1 cellular context compared by ENCODE assay signal in the genomic region with DNA sequence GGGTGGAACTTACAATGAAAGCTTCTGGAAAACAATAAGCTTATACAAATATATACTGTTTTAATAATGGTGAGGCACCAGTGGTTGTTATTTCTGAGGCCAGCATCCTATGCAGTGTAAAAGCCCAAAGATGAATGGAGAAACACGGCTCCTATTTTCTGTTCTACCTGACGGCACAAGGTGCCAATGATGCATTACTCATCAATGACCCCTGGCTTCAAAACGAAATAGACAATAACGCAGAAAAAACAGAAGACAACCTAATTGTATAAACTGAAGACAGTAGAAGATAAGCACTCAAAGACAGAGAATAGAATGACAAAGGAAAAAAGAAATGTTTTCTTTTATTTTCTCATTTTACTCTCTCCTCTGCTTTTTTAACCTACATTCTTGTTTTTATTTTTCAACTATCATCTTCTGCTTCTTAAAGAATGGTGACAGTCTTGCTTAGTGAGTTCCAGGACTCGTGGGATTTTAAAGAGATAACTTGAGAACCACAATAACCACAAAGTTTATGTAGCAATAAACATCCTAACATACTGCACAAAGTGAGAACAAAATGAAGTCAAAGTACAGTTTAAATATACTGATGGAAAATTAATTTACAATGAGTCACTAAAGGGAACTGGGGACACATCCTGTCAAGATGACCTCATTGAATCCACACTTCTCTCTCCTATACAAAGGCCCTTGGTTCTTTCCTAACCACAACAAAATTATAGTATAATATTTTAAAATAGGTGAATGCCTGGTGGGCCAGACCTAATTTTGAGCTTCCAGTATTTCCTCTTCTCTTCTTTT.
TF ChIP-seq lines count a peak whose summit lies in the region.

No MANE protein-coding gene starts in this region.

TF ChIP-seq in SK-N-SH treated with all-trans-retinoic acid at 6 μM for 48 hours, 23 proteins besides CTCF, POLR2A, EP300 and RAD21 (continued from another document):
- TF ChIP-seq BACH2 (CRISPR knock-in tag; IDR thresholded peaks at IDR 0.05; ENCODE audit: borderline replicate concordance): no peak
- TF ChIP-seq TCF4 (CRISPR knock-in tag; IDR thresholded peaks at IDR 0.05; ENCODE audit: borderline replicate concordance): no peak
- TF ChIP-seq ISL1 (CRISPR knock-in tag; IDR thresholded peaks at IDR 0.05): no peak
- no peak for TF ChIP-seq ZFP30 (CRISPR knock-in tag; IDR thresholded peaks at IDR 0.05)
